Comparison of ENCODE assay signal across 8 cellular contexts in the genomic region with DNA sequence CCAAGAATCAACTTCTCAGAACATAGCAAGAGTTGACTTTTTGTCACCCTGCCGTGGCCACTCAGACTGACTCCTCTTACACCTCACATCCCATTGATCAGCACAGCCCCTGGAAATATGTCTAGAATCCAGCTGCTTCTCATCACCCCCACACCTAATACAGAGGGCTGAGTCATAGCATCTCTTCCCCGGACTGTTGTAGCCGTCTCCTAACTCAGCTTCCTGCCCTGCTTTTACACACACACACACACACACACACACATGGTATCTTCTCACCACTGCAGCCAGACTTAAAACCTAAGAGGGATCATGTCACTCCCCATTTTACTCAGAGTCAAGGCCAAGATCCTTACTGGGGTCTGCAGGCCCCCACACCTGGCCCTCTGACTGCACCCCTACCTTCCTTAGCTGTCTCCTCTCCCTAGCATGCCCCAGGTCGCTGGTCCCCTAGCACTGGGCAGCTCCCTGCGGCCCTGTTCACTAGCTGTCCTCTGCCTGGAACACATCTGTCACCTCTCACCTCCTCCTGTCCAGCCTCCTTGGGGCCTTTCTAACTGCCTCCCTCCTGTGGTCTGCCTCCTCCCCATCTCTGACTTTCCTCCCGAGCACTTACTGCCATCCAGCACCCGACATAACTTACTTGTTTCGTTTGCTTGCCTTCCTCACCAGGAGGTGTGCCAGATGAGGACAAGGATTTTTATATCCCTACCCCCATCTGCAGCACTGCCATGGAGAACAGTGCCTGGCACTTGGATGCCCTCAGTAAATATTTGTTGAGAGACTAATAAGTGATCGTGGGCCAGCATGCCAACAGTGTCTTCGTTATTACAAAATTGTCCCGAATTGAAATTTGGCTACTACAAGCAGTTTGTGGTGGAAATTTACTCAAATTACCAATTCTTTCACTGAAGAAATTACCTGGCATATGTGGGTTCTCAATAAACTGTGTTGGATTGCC.
A peak's percentile ranks its signal among the peaks of the same experiment; 100 is the strongest.
DNase-seq lines count a peak whose midpoint lies in the region; ATAC-seq and TF ChIP-seq lines count a peak whose summit lies in the region.

No MANE protein-coding gene starts in this region.

- H3K36me3 ChIP-seq in BJ (ENCODE audit: control insufficient read depth, insufficient read depth, low read length) (no peaks in the 10 kb centered on the region), HAP-1 (replicated peaks) (no peaks in the 10 kb centered on the region)

- POLR2A ChIA-PET in BJ (lab: Charles Lee), result no interaction called here

- H3K4me1 Mint-ChIP-seq in activated naive CD4-positive, alpha-beta T cell treated with anti-CD3 and anti-CD28 coated beads, Interleukin-2, amount 50 U/mL, for 24 hours, result peaks cover 65% of the 10 kb centered on the region
- peaks cover 76 to 92% of the 10 kb centered on the region in 2 donors for H3K4me1 Mint-ChIP-seq in immature natural killer cell

- peak overlapping the region; percentile 56 for H3K27ac Mint-ChIP-seq in activated naive CD4-positive, alpha-beta T cell treated with anti-CD3 and anti-CD28 coated beads, Interleukin-2, amount 50 U/mL, for 24 hours
- peak overlapping the region; percentile 51 to 91 (median 80) for H3K27ac Mint-ChIP-seq in immature natural killer cell

- no peak for TF ChIP-seq CTCF in BJ (IDR thresholded peaks at IDR 0.05; ENCODE audit: insufficient read depth, low read depth, low read length)

- H3K4me3 ChIP-seq in BJ (ENCODE audit: low read depth, low read length), result no peak overlapping the region
- no peak overlapping the region for H3K4me3 ChIP-seq in HAP-1

- H3K4me1 ChIP-seq in HAP-1, result peaks cover 3% of the 10 kb centered on the region

- in situ Hi-C loops in HAP-1 (cut with MboI; ENCODE audit: low sequenced_read_pairs), result loop anchor here (10.0 kb wide), 2 partner anchors 125 to 375 kb away; no protein-coding TSS in a partner anchor

- H3K27me3 Mint-ChIP-seq in activated naive CD4-positive, alpha-beta T cell treated with anti-CD3 and anti-CD28 coated beads, Interleukin-2, amount 50 U/mL, for 24 hours, result no peaks in the 10 kb centered on the region
- peaks cover 7 to 8% (median 8%) of the 10 kb centered on the region in 3 donors for H3K27me3 Mint-ChIP-seq in immature natural killer cell (ENCODE audit: low read depth in 3 of 3)

- H3K9me3 Mint-ChIP-seq in activated naive CD4-positive, alpha-beta T cell treated with anti-CD3 and anti-CD28 coated beads, Interleukin-2, amount 50 U/mL, for 24 hours, result no peaks in the 10 kb centered on the region
- no peaks in the 10 kb centered on the region for H3K9me3 Mint-ChIP-seq in immature natural killer cell

- H3K36me3 Mint-ChIP-seq in activated naive CD4-positive, alpha-beta T cell treated with anti-CD3 and anti-CD28 coated beads, Interleukin-2, amount 50 U/mL, for 24 hours, result no peaks in the 10 kb centered on the region
- H3K36me3 Mint-ChIP-seq in immature natural killer cell, result peaks cover 0 to 4% (median 0%) of the 10 kb centered on the region in 3 donors

- H3K9me3 ChIP-seq in HAP-1, result no peaks in the 10 kb centered on the region

- CTCF ChIA-PET in BJ (lab: Yijun Ruan, JAX), result interaction anchor here (0.9 to 8.7 kb wide), 6 partner anchors 23 to 130 kb away, joined by 3 to 93 read pairs (median 5); no protein-coding TSS in a partner anchor

- ATAC-seq in HG03354 (IDR thresholded peaks at IDR 0.05; ENCODE audit: poor library complexity, severe bottlenecking, unreplicated experiment) (peak; percentile 33), GM21367 (IDR thresholded peaks at IDR 0.05; ENCODE audit: unreplicated experiment) (no peak), GM19395 (IDR thresholded peaks at IDR 0.05; ENCODE audit: unreplicated experiment) (no peak)

- peak overlapping the region; percentile 27 for H3K4me3 Mint-ChIP-seq in activated naive CD4-positive, alpha-beta T cell treated with anti-CD3 and anti-CD28 coated beads, Interleukin-2, amount 50 U/mL, for 24 hours
- H3K4me3 Mint-ChIP-seq in immature natural killer cell, result peak overlapping the region; percentile 36 to 82 (median 72)

- H3K27me3 ChIP-seq in BJ (ENCODE audit: control insufficient read depth, insufficient read depth, low read length), result no peaks in the 10 kb centered on the region
- no peaks in the 10 kb centered on the region for H3K27me3 ChIP-seq in HAP-1 (ENCODE audit: low read depth)

- DNase-seq in BJ (ENCODE audit: low read depth) (peak; percentile 61), immature natural killer cell (peak in 1 of 3 donors; percentile 58), HAP-1 (ENCODE audit: low spot score in 2 of 2) (no peak), GOT3 (lab: John Stamatoyannopoulos, UW) (no peak)
